8 cellular contexts compared by ENCODE assay signal in the genomic region with DNA sequence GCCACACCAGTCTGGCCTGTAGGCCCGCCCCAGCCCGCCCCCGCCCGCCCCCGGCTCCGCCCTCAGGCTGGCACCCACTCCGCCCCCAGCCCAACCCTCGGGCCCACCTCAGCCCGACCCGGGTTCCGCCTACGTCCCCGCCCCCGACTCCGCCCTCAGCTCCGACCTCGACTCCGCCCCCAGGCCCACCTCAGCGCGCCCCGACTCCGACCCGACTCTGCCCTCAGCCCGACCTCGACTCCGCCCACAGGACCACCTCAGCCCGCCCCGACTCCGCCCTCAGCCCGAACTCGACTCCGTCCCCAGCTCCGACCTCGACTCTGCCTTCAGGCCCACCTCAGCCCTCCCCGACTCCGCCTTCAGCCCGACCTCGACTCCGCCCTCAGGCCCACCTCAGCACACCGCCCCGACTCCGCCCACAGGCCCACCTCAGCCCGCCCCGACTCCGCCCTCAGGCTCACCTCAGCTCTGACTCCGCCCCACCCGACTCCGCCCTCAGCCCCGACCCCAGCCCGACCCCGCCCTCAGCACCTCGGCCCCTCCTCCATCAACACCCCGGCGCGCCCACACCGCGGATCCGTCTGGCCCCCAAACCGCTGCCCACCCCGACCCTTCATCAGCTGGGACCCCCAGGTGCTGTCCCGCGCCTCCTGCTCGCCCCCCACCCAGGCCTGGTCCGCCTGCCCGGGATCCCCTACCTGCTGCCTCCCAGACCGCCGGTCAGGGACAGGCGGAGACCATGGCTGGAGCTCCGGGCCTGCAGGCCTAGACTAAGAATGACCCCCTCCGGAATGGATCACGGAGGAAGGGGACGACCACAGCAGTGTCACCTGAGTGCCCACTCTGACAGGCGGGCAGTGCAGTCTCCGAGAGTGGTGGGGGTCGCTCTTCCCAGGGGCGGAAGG. TPM values are rescaled to one million over a fixed set of nuclear protein-coding genes. Genes with fewer than 3 reads are reported as not detected.
DNase-seq lines count a peak whose midpoint lies in the region; ATAC-seq and TF ChIP-seq lines count a peak whose summit lies in the region.

A gene (minus strand): TSS at position 13 of the 905 bp plus-strand sequence. CDS start 315 bp downstream, outside the sequence.

- no peak within 1 kb of the TSS for H2AFZ ChIP-seq in HCT116 (ENCODE audit: low read depth, low read length, poor library complexity, severe bottlenecking)

- intact Hi-C loops in HCT116 (cut with micrococcal nuclease): no loop called here
- intact Hi-C loops in right cardiac atrium (cut with DNase I): no loop called here

- H3K27me3 ChIP-seq in HCT116 (ENCODE audit: insufficient read depth, low read length) (no peaks in the 10 kb centered on the region), right cardiac atrium (ENCODE audit: control insufficient read depth, insufficient read depth) (no peaks in the 10 kb centered on the region)

- peak; percentile 81 for ATAC-seq in HCT116
- peak; percentile 88 to 91 for ATAC-seq in right cardiac atrium

- CTCF ChIA-PET in HCT116 (lab: Charles Lee): interaction anchor here (0.9 to 3.7 kb wide), 6 partner anchors 40 to 152 kb away, joined by 3 to 16 read pairs (median 6); no protein-coding TSS in a partner anchor

- H3K9ac ChIP-seq in HCT116 (ENCODE audit: low read length): peak within 1 kb of the TSS; percentile 78

- no TSS peak for BruUV-seq in HCT116 (replicated peaks; lab: Mats Ljungman, UMichigan)

- WGBS in right cardiac atrium: 10% methylated on average over 76 of the region's 76 CpGs
- WGBS in urinary bladder: 11% methylated on average over 75 of the region's 76 CpGs

- H3K4me2 ChIP-seq in HCT116 (ENCODE audit: low read length): peak within 1 kb of the TSS; percentile 91

- H3K36me3 ChIP-seq in HCT116 (ENCODE audit: control insufficient read depth in 1 of 2, insufficient read depth in 2 of 2, low read length in 2 of 2): no peaks in the 10 kb centered on the region; a peak in 1 of 4 replicates
- H3K36me3 ChIP-seq in urinary bladder (ENCODE audit: insufficient read depth): no peaks in the 10 kb centered on the region

- DNase-seq in EH (ENCODE audit: low read depth): peak; percentile 84
- DNase-seq in HCT116 (ENCODE audit: low read depth, low spot score): peak; percentile 74
- DNase-seq in NCI-H1092 (lab: John Stamatoyannopoulos, UW): peak; percentile 51
- DNase-seq in T-helper 22 cell (ENCODE audit: low read depth): peak; percentile 75
- peak; percentile 56 for DNase-seq in astrocyte of the cerebellum (ENCODE audit: low read depth)
- peak; percentile 89 to 97 (median 96) for DNase-seq in right cardiac atrium
- peak; percentile 41 for DNase-seq in pulmonary artery endothelial cell (ENCODE audit: low read depth, low spot score)

- RAD21 ChIA-PET in HCT116 (lab: Charles Lee; ENCODE audit: low non-redundant PET in 1 of 2, low total read pairs in 2 of 2, uncharacterized antibody in 2 of 2, unreplicated experiment in 2 of 2): interaction anchor here in 1 of 2 experiments (0.6 kb wide), 1 partner anchor 123 kb away, joined by 3 read pairs; no protein-coding TSS in a partner anchor

- H3K4me3 ChIP-seq in HCT116 (replicated peaks in 1 of 2; ENCODE audit: low read depth in 1 of 2, low read length in 2 of 2): peak within 1 kb of the TSS; percentile 69 to 76
- peak within 1 kb of the TSS; percentile 80 for H3K4me3 ChIP-seq in astrocyte of the cerebellum (ENCODE audit: low read depth, low read length)
- peak within 1 kb of the TSS; percentile 74 for H3K4me3 ChIP-seq in right cardiac atrium (ENCODE audit: low read length)
- H3K4me3 ChIP-seq in urinary bladder (ENCODE audit: low read depth, low read length): peak within 1 kb of the TSS; percentile 68

- POLR2A ChIA-PET in HCT116 (lab: Charles Lee): interaction anchor here (0.9 to 1.4 kb wide), 6 partner anchors 38 to 194 kb away, joined by 3 to 5 read pairs (median 4); a partner anchor contains a TSS

- TF ChIP-seq CTCF in HCT116 (IDR thresholded peaks at IDR 0.05 in 2 of 3, conservative IDR thresholded peaks at IDR 0.05 in 1 of 3; ENCODE audit: borderline replicate concordance in 1 of 3, insufficient read depth in 1 of 3, low read depth in 2 of 3, low read length in 2 of 3) (no peak), astrocyte of the cerebellum (IDR thresholded peaks at IDR 0.05; ENCODE audit: low read depth, low read length, missing control alignments) (no peak)

- H3K9me2 ChIP-seq in HCT116 (ENCODE audit: insufficient read depth): no peaks in the 10 kb centered on the region

- no peaks in the 10 kb centered on the region for H3K9me3 ChIP-seq in HCT116 (ENCODE audit: control insufficient read depth in 1 of 2, insufficient read depth in 1 of 2, low read depth in 1 of 2, low read length in 2 of 2)
- H3K9me3 ChIP-seq in right cardiac atrium (ENCODE audit: control insufficient read depth, low read length): no peaks in the 10 kb centered on the region

- in situ Hi-C loops in astrocyte of the cerebellum (cut with HindIII; ENCODE audit: low sequenced_read_pairs): no loop called here

- peaks cover 5% of the 10 kb centered on the region; the same call in 1 of the 2 replicates for H3K79me2 ChIP-seq in HCT116 (ENCODE audit: insufficient read depth, low read length)

- TF ChIP-seq POLR2A in HCT116 (IDR thresholded peaks at IDR 0.05; ENCODE audit: borderline replicate concordance, extremely low read depth, insufficient read depth, insufficient read length): no peak

- H3K27ac ChIP-seq in HCT116 (ENCODE audit: low read depth, low read length) (peak within 1 kb of the TSS; percentile 70), right cardiac atrium (ENCODE audit: low read length) (peak within 1 kb of the TSS; percentile 74), urinary bladder (ENCODE audit: low read depth) (peak within 1 kb of the TSS; percentile 94)

- H3K4me1 ChIP-seq in HCT116 (ENCODE audit: control insufficient read depth in 1 of 2, insufficient read depth in 2 of 2, low read length in 2 of 2) (peaks cover 16 to 36% of the 10 kb centered on the region in 2 experiments), right cardiac atrium (ENCODE audit: control insufficient read depth, insufficient read depth, low read length) (peaks cover 10% of the 10 kb centered on the region), urinary bladder (ENCODE audit: insufficient read depth) (no peaks in the 10 kb centered on the region)

- no peak for TF ChIP-seq RAD21 in HCT116 (IDR thresholded peaks at IDR 0.05; ENCODE audit: low read depth)

- no peaks in the 10 kb centered on the region for H4K20me1 ChIP-seq in HCT116 (ENCODE audit: insufficient read depth)

TF ChIP-seq in HCT116, 20 proteins besides CTCF, POLR2A, EP300 and RAD21:
- TF ChIP-seq SP1 (IDR thresholded peaks at IDR 0.05; ENCODE audit: low read depth) (peak; percentile 44; the same call in 1 of the 2 replicates), EGR1 (IDR thresholded peaks at IDR 0.05; ENCODE audit: low read depth) (peak; percentile 70), CBX3 (IDR thresholded peaks at IDR 0.05; ENCODE audit: low read depth) (no peak)

RNA-seq across cellular contexts. Expression of the gene that starts here (rescaled TPM):
- 13.5 TPM for total RNA-seq in HCT116 (2021; ENCODE audit: unreplicated experiment)
- 11.2 and 13.0 TPM in 2 replicates for polyA plus RNA-seq in HCT116 (2012)
- 1 to 10 TPM; 6.2 to 8.7 (median 7.4) TPM for total RNA-seq in right cardiac atrium
- 4.7 TPM for polyA plus RNA-seq in right cardiac atrium
- total RNA-seq in pulmonary artery endothelial cell: 27.7 and 29.4 TPM in 2 replicates
- 6.0 TPM for total RNA-seq in urinary bladder
- polyA plus RNA-seq in urinary bladder: 11.3 TPM

Comparison
In these comparisons a context has a peak if more than half of its experiments do, and no peak if none do; other contexts are left out.
1. Peak in every context shown above with its lines: DNase-seq, ATAC-seq, H3K4me3 ChIP-seq and H3K27ac ChIP-seq.
2. DNase-seq: peak in every context shown above with its lines; median percentile 96 in right cardiac atrium; 84 in EH; 75 in T-helper 22 cell; 74 in HCT116; 56 in astrocyte of the cerebellum; 51 in NCI-H1092; 41 in pulmonary artery endothelial cell.